In the genomic region with DNA sequence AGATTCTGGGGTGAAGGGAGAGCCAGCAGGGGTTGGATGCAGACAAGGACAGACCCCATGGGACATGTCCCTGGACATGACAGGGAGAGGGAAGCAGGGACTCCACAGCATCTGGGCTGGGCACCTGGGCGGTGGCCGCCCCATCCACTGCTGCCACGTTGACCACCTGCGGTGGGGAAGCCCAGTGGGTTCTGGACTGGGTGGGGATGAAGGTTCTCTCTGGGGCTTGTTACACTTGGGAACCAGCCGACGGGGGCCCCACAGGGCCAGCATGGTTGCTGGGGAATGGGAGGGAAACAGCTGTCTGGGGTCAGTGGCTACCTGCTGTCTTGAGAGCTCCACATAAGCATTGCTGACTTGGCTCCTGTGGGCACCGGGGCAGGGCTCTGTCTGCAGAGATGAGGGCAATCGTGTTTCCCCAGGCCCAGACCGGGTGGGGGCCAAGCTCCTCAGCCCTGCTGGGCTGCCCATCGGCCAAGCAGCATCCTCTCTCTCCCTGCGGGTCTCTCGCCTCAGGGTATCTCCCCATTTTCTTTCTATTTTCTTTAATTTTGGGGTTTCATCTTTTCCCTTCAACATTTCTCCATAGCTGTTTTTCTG, we compare ENCODE assay signal across 30 cellular contexts.
"Had no signal": no experiment of that assay in that cellular context is flagged by ENCODE, and none has a peak within 500 bp of the region (broad histone marks: within the 10 kb centered on the region; RNA-seq: fewer than 3 reads in every experiment).

No MANE protein-coding gene starts in this region.

- H3K4me1 Mint-ChIP-seq: naive thymus-derived CD4-positive, alpha-beta T cell had no signal

- H3K4me1 ChIP-seq: heart right ventricle, lower lobe of right lung, parathyroid adenoma, stomach, testis, thyroid gland, transverse colon, upper lobe of left lung, vagina had no signal

- H3K27ac Mint-ChIP-seq: naive thymus-derived CD4-positive, alpha-beta T cell; natural killer cell treated with Interleukin-12 subunit alpha and Interleukin-12 subunit beta and Interleukin-15 and Interleukin-18, amount 100 ng/mL, for 72 hours had no signal

- H3K9me3 ChIP-seq: heart right ventricle, lower lobe of right lung, neutrophil, stomach, testis, thyroid gland, transverse colon, upper lobe of left lung, vagina had no signal

- H2AFZ ChIP-seq: hepatocyte, parathyroid adenoma had no signal

- H3K9me3 Mint-ChIP-seq: natural killer cell treated with Interleukin-12 subunit alpha and Interleukin-12 subunit beta and Interleukin-15 and Interleukin-18, amount 100 ng/mL, for 72 hours; neural crest cell had no signal

- H3K9ac ChIP-seq: parathyroid adenoma had no signal

- H3K4me3 ChIP-seq: heart right ventricle, hepatocyte, lower lobe of right lung, mucosa of descending colon, skin epidermis, stomach, testis, thyroid gland, transverse colon, upper lobe of left lung, vagina had no signal

- H3K79me2 ChIP-seq: hepatocyte, parathyroid adenoma had no signal

- H3K4me2 ChIP-seq: hepatocyte had no signal

- ATAC-seq: heart right ventricle; left cardiac atrium; left lobe of liver; left ventricle myocardium superior; mucosa of descending colon; naive thymus-derived CD4-positive, alpha-beta T cell; natural killer cell treated with Interleukin-12 subunit alpha and Interleukin-12 subunit beta and Interleukin-15 and Interleukin-18, amount 100 ng/mL, for 72 hours; right cardiac atrium; sciatic nerve had no signal

- H3K4me3 Mint-ChIP-seq: naive thymus-derived CD4-positive, alpha-beta T cell; natural killer cell treated with Interleukin-12 subunit alpha and Interleukin-12 subunit beta and Interleukin-15 and Interleukin-18, amount 100 ng/mL, for 72 hours; neural crest cell had no signal

- H3K36me3 ChIP-seq: heart right ventricle, lower lobe of right lung, neutrophil, stomach, thyroid gland, transverse colon, upper lobe of left lung, vagina had no signal

- DNase-seq: heart right ventricle; kidney glomerular epithelial cell; left cardiac atrium; left ventricle myocardium superior; lower lobe of right lung; mammary epithelial cell; midbrain; mucosa of descending colon; naive thymus-derived CD4-positive, alpha-beta T cell; occipital lobe; right cardiac atrium; stimulated activated CD4-positive, alpha-beta T cell treated with anti-CD3 and anti-CD28 coated beads, Interleukin-12 subunit alpha, Interleukin-12 subunit beta, amount 100 ng/mL, for 4 hours; stimulated activated CD4-positive, alpha-beta T cell treated with anti-CD3 and anti-CD28 coated beads, Interleukin-15, amount 100 ng/mL, for 24 hours; stimulated activated CD4-positive, alpha-beta T cell treated with anti-CD3 and anti-CD28 coated beads, Interleukin-2, amount 100 ng/mL, for 24 hours; stimulated activated CD4-positive, alpha-beta T cell treated with anti-CD3 and anti-CD28 coated beads, Interleukin-4, amount 100 ng/mL, for 1 hour; stimulated activated naive CD4-positive, alpha-beta T cell; stomach; testis; thyroid gland; transverse colon had no signal

- H3K27ac ChIP-seq: heart right ventricle, hepatocyte, lower lobe of right lung, neutrophil, parathyroid adenoma, skin epidermis, stomach, testis, thyroid gland, transverse colon, upper lobe of left lung, vagina had no signal

- H3K36me3 Mint-ChIP-seq: naive thymus-derived CD4-positive, alpha-beta T cell; natural killer cell treated with Interleukin-12 subunit alpha and Interleukin-12 subunit beta and Interleukin-15 and Interleukin-18, amount 100 ng/mL, for 72 hours had no signal

- H3K27me3 ChIP-seq: hepatocyte, neutrophil, testis, thyroid gland, transverse colon, upper lobe of left lung, vagina had no signal
